28 cellular contexts compared by ENCODE assay signal in genomic region chr22:26401726-26402125, GRCh38. TPM values are rescaled to one million over a fixed set of nuclear protein-coding genes. Genes with fewer than 3 reads are reported as not detected.
A peak's percentile ranks its signal among the peaks of the same experiment; 100 is the strongest.
DNase-seq lines count a peak whose midpoint lies in the region; ATAC-seq, FAIRE-seq and TF ChIP-seq lines count a peak whose summit lies in the region.
"Had no signal": no experiment of that assay in that cellular context is flagged by ENCODE, and none has a peak within 500 bp of the region (broad histone marks: within the 10 kb centered on the region; RNA-seq: fewer than 3 reads in every experiment).

No MANE protein-coding gene starts in this region.

- no peak overlapping the region for H3K23ac ChIP-seq in IMR-90 (ENCODE audit: low read depth, low read length)
- no peak overlapping the region for H3K23ac ChIP-seq in H1 (ENCODE audit: insufficient read length)

- H3K4me3 Mint-ChIP-seq in activated CD4-positive, alpha-beta memory T cell treated with anti-CD3 and anti-CD28 coated beads, Interleukin-2, amount 10 ng/mL, durations not matched to agents 7 days and 5 days: no peak overlapping the region
- H3K4me3 Mint-ChIP-seq: activated T-cell treated with anti-CD3 and anti-CD28 coated beads, Interleukin-2, amount 50 U/mL, for 24 hours; brain; HFFc6; IgD-negative memory B cell; mesothelial cell of epicardium; naive thymus-derived CD4-positive, alpha-beta T cell; stimulated activated effector memory CD8-positive, alpha-beta T cell treated with anti-CD3 and anti-CD28 coated beads, Interleukin-12 subunit alpha, Interleukin-12 subunit beta, amount 100 ng/mL, for 72 hours had no signal

- no peak overlapping the region for H3K4me3 ChIP-seq in DND-41 (ENCODE audit: low read depth in 1 of 2, low read length in 2 of 2)
- no peak overlapping the region for H3K4me3 ChIP-seq in IMR-90 (ENCODE audit: insufficient read depth, low read depth, low read length)
- H3K4me3 ChIP-seq in H1 (ENCODE audit: extremely low read depth in 1 of 4, insufficient read depth in 2 of 4, low read depth in 3 of 4, low read length in 4 of 4): no peak overlapping the region
- H3K4me3 ChIP-seq in brain microvascular endothelial cell (ENCODE audit: low read depth, low read length): no peak overlapping the region
- H3K4me3 ChIP-seq: esophagus muscularis mucosa, hepatocyte, left lung, ovary, spleen, vagina had no signal

- no peak for TF ChIP-seq EP300 in H1 (IDR thresholded peaks at IDR 0.05; ENCODE audit: borderline replicate concordance in 1 of 2, low read depth in 2 of 2, low read length in 2 of 2)

- H3K14ac ChIP-seq in IMR-90 (replicated peaks; ENCODE audit: low read depth, low read length) (no peak overlapping the region), H1 (ENCODE audit: insufficient read length) (no peak overlapping the region)

- DNase-seq in DND-41: peak; percentile 7
- no peak for DNase-seq in IMR-90
- DNase-seq in RPMI8226: peak; percentile 20
- no peak for DNase-seq in H1 (ENCODE audit: low read depth in 1 of 2, low spot score in 2 of 2)
- DNase-seq in NCI-H226: no peak
- DNase-seq in NCI-H82 (lab: John Stamatoyannopoulos, UW): no peak
- DNase-seq in activated CD4-positive, alpha-beta memory T cell treated with anti-CD3 and anti-CD28 coated beads, Interleukin-2, amount 10 ng/mL, durations not matched to agents 7 days and 5 days: no peak
- DNase-seq in brain microvascular endothelial cell: no peak
- DNase-seq: activated CD8-positive, alpha-beta memory T cell treated with anti-CD3 and anti-CD28 coated beads for 24 hours; activated T-cell treated with anti-CD3 and anti-CD28 coated beads, Interleukin-2, amount 50 U/mL, for 24 hours; effector memory CD4-positive, alpha-beta T cell; HFFc6; left lung; naive thymus-derived CD4-positive, alpha-beta T cell; NCI-H1436 treated with DMSO at 0.1 percent for 48 hours; NCI-H510A; ovary; spleen; stimulated activated CD4-positive, alpha-beta T cell treated with anti-CD3 and anti-CD28 coated beads, Interleukin-2, amount 100 ng/mL, for 48 hours; T-helper 9 cell had no signal

- POLR2A ChIA-PET in IMR-90 (lab: Charles Lee; ENCODE audit: unreplicated experiment) (no interaction called here), H1 (lab: Charles Lee; ENCODE audit: partially characterized antibody) (interaction anchor here (1.1 to 1.7 kb wide), 2 partner anchors 9 to 15 kb away, joined by 3 to 7 read pairs; no protein-coding TSS in a partner anchor)
- POLR2A ChIA-PET in activated CD4-positive, alpha-beta memory T cell treated with anti-CD3 and anti-CD28 coated beads, Interleukin-2, amount 10 ng/mL, durations not matched to agents 7 days and 5 days (lab: Charles Lee): no interaction called here

- TF ChIP-seq POLR2A in IMR-90 (IDR thresholded peaks at IDR 0.05; ENCODE audit: low read depth, low read length) (no peak), H1 (IDR thresholded peaks at IDR 0.05; ENCODE audit: control extremely low read depth in 1 of 2, low read depth in 2 of 2, low read length in 2 of 2) (no peak)

- no peaks in the 10 kb centered on the region for H3K36me3 Mint-ChIP-seq in activated CD4-positive, alpha-beta memory T cell treated with anti-CD3 and anti-CD28 coated beads, Interleukin-2, amount 10 ng/mL, durations not matched to agents 7 days and 5 days (ENCODE audit: low read depth)
- H3K36me3 Mint-ChIP-seq: brain; mesothelial cell of epicardium; naive thymus-derived CD4-positive, alpha-beta T cell; stimulated activated effector memory CD8-positive, alpha-beta T cell treated with anti-CD3 and anti-CD28 coated beads, Interleukin-12 subunit alpha, Interleukin-12 subunit beta, amount 100 ng/mL, for 72 hours had no signal

- FAIRE-seq in H1 (lab: Jason Lieb, UNC): no peak
- FAIRE-seq: frontal cortex had no signal

- TF ChIP-seq CTCF in DND-41 (IDR thresholded peaks at IDR 0.05; ENCODE audit: borderline replicate concordance, extremely low read depth, low read length, poor library complexity, severe bottlenecking) (no peak), IMR-90 (conservative IDR thresholded peaks at IDR 0.05; ENCODE audit: low read depth, low read length) (no peak), H1 (IDR thresholded peaks at IDR 0.05; ENCODE audit: control extremely low read depth in 1 of 3, insufficient read depth in 1 of 3, low read depth in 1 of 3, low read length in 3 of 3) (no peak), brain microvascular endothelial cell (IDR thresholded peaks at IDR 0.05; ENCODE audit: low read depth, low read length, missing control alignments) (no peak)

- no peak overlapping the region for H3K27ac ChIP-seq in DND-41 (ENCODE audit: low read length)
- no peak overlapping the region for H3K27ac ChIP-seq in IMR-90 (ENCODE audit: insufficient read depth, low read length)
- no peak overlapping the region for H3K27ac ChIP-seq in H1 (ENCODE audit: low read depth, low read length)
- H3K27ac ChIP-seq in brain microvascular endothelial cell: no peak overlapping the region
- H3K27ac ChIP-seq: esophagus muscularis mucosa, hepatocyte, left lung, ovary, spleen, vagina had no signal

- H3K79me2 ChIP-seq in DND-41 (ENCODE audit: insufficient read depth, low read length): no peaks in the 10 kb centered on the region
- no peaks in the 10 kb centered on the region for H3K79me2 ChIP-seq in H1 (ENCODE audit: control insufficient read depth in 1 of 2, insufficient read depth in 2 of 2, low read length in 2 of 2)
- H3K79me2 ChIP-seq: hepatocyte had no signal

- no peak overlapping the region for H2AK9ac ChIP-seq in IMR-90 (replicated peaks; ENCODE audit: low read depth, low read length, poor library complexity)

- dilution Hi-C loops in IMR-90 (cut with HindIII; ENCODE audit: low sequenced_read_pairs, unreplicated experiment): no loop called here

- intact Hi-C loops in IMR-90 (cut with micrococcal nuclease): no loop called here

- ATAC-seq in DND-41 (ENCODE audit: insufficient read depth, low read depth): no peak
- ATAC-seq in IMR-90 (ENCODE audit: low read depth): no peak
- ATAC-seq: left lung; naive thymus-derived CD4-positive, alpha-beta T cell; stimulated activated effector memory CD8-positive, alpha-beta T cell treated with anti-CD3 and anti-CD28 coated beads, Interleukin-12 subunit alpha, Interleukin-12 subunit beta, amount 100 ng/mL, for 72 hours had no signal

- H3K9me1 ChIP-seq in IMR-90 (ENCODE audit: insufficient read depth, low read length): no peaks in the 10 kb centered on the region

- H3K23me2 ChIP-seq in H1 (ENCODE audit: low read depth, low read length): no peaks in the 10 kb centered on the region

- H2BK20ac ChIP-seq in IMR-90 (ENCODE audit: low read depth, low read length): no peak overlapping the region
- no peak overlapping the region for H2BK20ac ChIP-seq in H1 (ENCODE audit: low read length)

- no peak overlapping the region for H3K18ac ChIP-seq in IMR-90 (ENCODE audit: low read depth, low read length)
- H3K18ac ChIP-seq in H1 (ENCODE audit: extremely low read depth, low read length): no peak overlapping the region

- H4K20me1 ChIP-seq in DND-41 (ENCODE audit: insufficient read depth, low read length): no peaks in the 10 kb centered on the region
- H4K20me1 ChIP-seq in IMR-90 (ENCODE audit: insufficient read depth, low read length): no peaks in the 10 kb centered on the region
- no peaks in the 10 kb centered on the region for H4K20me1 ChIP-seq in H1 (replicated peaks in 1 of 2; ENCODE audit: control insufficient read depth in 1 of 2, insufficient read depth in 2 of 2, low read length in 2 of 2)

- H3K27me3 ChIP-seq in DND-41 (ENCODE audit: insufficient read depth, low read length, poor library complexity) (peaks cover 15% of the 10 kb centered on the region), IMR-90 (ENCODE audit: control insufficient read depth, insufficient read depth, low read length) (peaks cover 15% of the 10 kb centered on the region), H1 (replicated peaks in 1 of 4; ENCODE audit: control insufficient read depth in 3 of 4, extremely low read depth in 1 of 4, insufficient read depth in 3 of 4, low read length in 3 of 4) (peaks cover 0 to 2% (median 0%) of the 10 kb centered on the region in 4 experiments; a peak in 1 of 7 replicates), brain microvascular endothelial cell (replicated peaks) (no peaks in the 10 kb centered on the region)
- H3K27me3 ChIP-seq: ovary, vagina had no signal

- CTCF ChIA-PET in IMR-90 (lab: Yijun Ruan, JAX) (interaction anchor here (1.8 kb wide), 1 partner anchor 60 kb away, joined by 6 read pairs; no protein-coding TSS in a partner anchor), H1 (lab: Charles Lee; ENCODE audit: partially characterized antibody) (interaction anchor here (0.6 to 1.9 kb wide), 8 partner anchors 14 to 274 kb away, joined by 3 to 10 read pairs (median 4); no protein-coding TSS in a partner anchor)
- CTCF ChIA-PET in activated CD4-positive, alpha-beta memory T cell treated with anti-CD3 and anti-CD28 coated beads, Interleukin-2, amount 10 ng/mL, durations not matched to agents 7 days and 5 days (lab: Charles Lee): interaction anchor here (1.4 kb wide), 1 partner anchor 59 kb away, joined by 7 read pairs; no protein-coding TSS in a partner anchor

- H3K56ac ChIP-seq in IMR-90 (ENCODE audit: extremely low read depth, insufficient read depth, low read length) (no peak overlapping the region), H1 (replicated peaks; ENCODE audit: insufficient read length, low read depth, low read length) (no peak overlapping the region)

- no peaks in the 10 kb centered on the region for H3K4me1 ChIP-seq in DND-41 (ENCODE audit: insufficient read depth, low read length)
- no peaks in the 10 kb centered on the region for H3K4me1 ChIP-seq in IMR-90 (ENCODE audit: control insufficient read depth, insufficient read depth, low read length)
- no peaks in the 10 kb centered on the region; a peak in 2 of 7 replicates for H3K4me1 ChIP-seq in H1 (replicated peaks in 1 of 4; ENCODE audit: control insufficient read depth in 3 of 4, insufficient read depth in 4 of 4, low read length in 3 of 4)
- H3K4me1 ChIP-seq: esophagus muscularis mucosa, vagina had no signal

- no TSS peak for BruUV-seq in IMR-90 (replicated peaks; lab: Mats Ljungman, UMichigan)

- H2BK15ac ChIP-seq in IMR-90 (ENCODE audit: low read depth, low read length): no peak overlapping the region
- no peak overlapping the region for H2BK15ac ChIP-seq in H1 (ENCODE audit: low read length)

- H4K91ac ChIP-seq in IMR-90 (ENCODE audit: insufficient read depth, low read depth, low read length): no peak overlapping the region
- no peak overlapping the region for H4K91ac ChIP-seq in H1 (replicated peaks; ENCODE audit: insufficient read length, low read length)

- H3K4me1 Mint-ChIP-seq in activated CD4-positive, alpha-beta memory T cell treated with anti-CD3 and anti-CD28 coated beads, Interleukin-2, amount 10 ng/mL, durations not matched to agents 7 days and 5 days: peaks cover 14% of the 10 kb centered on the region
- H3K4me1 Mint-ChIP-seq: mesothelial cell of epicardium had no signal

- no peak overlapping the region for H3K27ac Mint-ChIP-seq in activated CD4-positive, alpha-beta memory T cell treated with anti-CD3 and anti-CD28 coated beads, Interleukin-2, amount 10 ng/mL, durations not matched to agents 7 days and 5 days
- H3K27ac Mint-ChIP-seq: activated T-cell treated with anti-CD3 and anti-CD28 coated beads, Interleukin-2, amount 50 U/mL, for 24 hours; brain; HFFc6; IgD-negative memory B cell; mesothelial cell of epicardium; naive thymus-derived CD4-positive, alpha-beta T cell; stimulated activated effector memory CD8-positive, alpha-beta T cell treated with anti-CD3 and anti-CD28 coated beads, Interleukin-12 subunit alpha, Interleukin-12 subunit beta, amount 100 ng/mL, for 72 hours had no signal

- H3K79me1 ChIP-seq in IMR-90 (ENCODE audit: low read depth in 1 of 2, low read length in 2 of 2): no peaks in the 10 kb centered on the region
- H3K79me1 ChIP-seq in H1 (ENCODE audit: low read depth, low read length): no peaks in the 10 kb centered on the region

- H3K9me3 Mint-ChIP-seq in activated CD4-positive, alpha-beta memory T cell treated with anti-CD3 and anti-CD28 coated beads, Interleukin-2, amount 10 ng/mL, durations not matched to agents 7 days and 5 days: no peaks in the 10 kb centered on the region
- H3K9me3 Mint-ChIP-seq: activated T-cell treated with anti-CD3 and anti-CD28 coated beads, Interleukin-2, amount 50 U/mL, for 24 hours; brain; HFFc6; IgD-negative memory B cell; mesothelial cell of epicardium; naive thymus-derived CD4-positive, alpha-beta T cell; stimulated activated effector memory CD8-positive, alpha-beta T cell treated with anti-CD3 and anti-CD28 coated beads, Interleukin-12 subunit alpha, Interleukin-12 subunit beta, amount 100 ng/mL, for 72 hours had no signal

- in situ Hi-C loops in IMR-90 (cut with MboI; ENCODE audit: low sequenced_read_pairs) (loop anchor here (5.0 kb wide), 1 partner anchor 61 kb away; no protein-coding TSS in a partner anchor), brain microvascular endothelial cell (cut with HindIII; ENCODE audit: low pct_ligation_motif_present, low sequenced_read_pairs) (no loop called here)

- H4K5ac ChIP-seq in IMR-90 (ENCODE audit: low read depth, low read length): no peak overlapping the region
- H4K5ac ChIP-seq in H1 (ENCODE audit: insufficient read length, low read depth, low read length): no peak overlapping the region

- H4K8ac ChIP-seq in IMR-90 (ENCODE audit: low read depth in 2 of 2, low read length in 2 of 2) (no peak overlapping the region), H1 (ENCODE audit: extremely low read depth, insufficient read depth, low read length) (no peak overlapping the region)

- no peak overlapping the region for H2AFZ ChIP-seq in DND-41 (ENCODE audit: low read depth, low read length)
- H2AFZ ChIP-seq in IMR-90 (replicated peaks; ENCODE audit: low read length, poor library complexity): no peak overlapping the region
- H2AFZ ChIP-seq in H1 (ENCODE audit: low read length): 0 out of 2 replicates have a peak overlapping the region, but pooled peaks have one; percentile 17
- H2AFZ ChIP-seq: hepatocyte had no signal

- H2BK120ac ChIP-seq in IMR-90 (ENCODE audit: low read depth, low read length): no peak overlapping the region
- no peak overlapping the region for H2BK120ac ChIP-seq in H1 (replicated peaks; ENCODE audit: low read depth, low read length)

- peaks cover 9% of the 10 kb centered on the region for H3K27me3 Mint-ChIP-seq in activated CD4-positive, alpha-beta memory T cell treated with anti-CD3 and anti-CD28 coated beads, Interleukin-2, amount 10 ng/mL, durations not matched to agents 7 days and 5 days

- no peak for TF ChIP-seq RAD21 in IMR-90 (IDR thresholded peaks at IDR 0.05; ENCODE audit: low read length)
- no peak for TF ChIP-seq RAD21 in H1 (IDR thresholded peaks at IDR 0.05 in 1 of 2, conservative IDR thresholded peaks at IDR 0.05 in 1 of 2; ENCODE audit: low read depth in 2 of 2, low read length in 2 of 2)

- H2BK5ac ChIP-seq in IMR-90 (ENCODE audit: low read depth, low read length, poor library complexity, severe bottlenecking): no peak overlapping the region
- H2BK5ac ChIP-seq in H1 (ENCODE audit: low read depth, low read length): no peak overlapping the region

- H3K4me2 ChIP-seq in DND-41 (ENCODE audit: insufficient read depth, low read length) (no peak overlapping the region), IMR-90 (ENCODE audit: low read depth, low read length) (no peak overlapping the region), H1 (ENCODE audit: insufficient read depth in 1 of 2, low read depth in 2 of 2, low read length in 2 of 2) (no peak overlapping the region)
- H3K4me2 ChIP-seq: hepatocyte had no signal

- no peak overlapping the region for H2BK12ac ChIP-seq in H1 (ENCODE audit: low read depth, low read length)

- no peaks in the 10 kb centered on the region for H3K9me3 ChIP-seq in DND-41 (ENCODE audit: insufficient read depth, low read length, severe bottlenecking)
- no peaks in the 10 kb centered on the region for H3K9me3 ChIP-seq in IMR-90 (ENCODE audit: control insufficient read depth, insufficient read depth, low read length)
- H3K9me3 ChIP-seq in H1 (ENCODE audit: insufficient read depth in 2 of 2, low read depth in 1 of 2, low read length in 1 of 2): peaks cover 0 to 4% of the 10 kb centered on the region in 2 experiments; a peak in 1 of 4 replicates
- H3K9me3 ChIP-seq: esophagus muscularis mucosa, left lung, ovary, spleen, vagina had no signal

- no peaks in the 10 kb centered on the region for H3K36me3 ChIP-seq in DND-41 (ENCODE audit: insufficient read depth, low read length)
- no peaks in the 10 kb centered on the region for H3K36me3 ChIP-seq in IMR-90 (ENCODE audit: control insufficient read depth, insufficient read depth, low read length)
- H3K36me3 ChIP-seq in H1 (ENCODE audit: control insufficient read depth in 2 of 4, insufficient read depth in 4 of 4, low read length in 3 of 4): no peaks in the 10 kb centered on the region
- no peaks in the 10 kb centered on the region for H3K36me3 ChIP-seq in brain microvascular endothelial cell (replicated peaks)
- H3K36me3 ChIP-seq: esophagus muscularis mucosa, left lung, ovary, spleen, vagina had no signal

- WGBS in IMR-90 (ENCODE audit: extremely low coverage in 2 of 2, insufficient read length in 1 of 2), 2 experiments: 63% methylated on average over 4 of the region's 5 CpGs; no CpG with 5 or more reads in 1 of the 2 experiments
- 92% methylated on average over 5 of the region's 5 CpGs; no CpG with 5 or more reads in 1 of the 2 experiments for WGBS in H1 (ENCODE audit: extremely low coverage in 1 of 2, insufficient coverage in 1 of 2, insufficient read length in 1 of 2, insufficient replicate concordance in 2 of 2, low coverage in 1 of 2, low lambda C conversion rate in 2 of 2, missing lambda C conversion rate in 1 of 2), 2 experiments

- no peak overlapping the region for H3K4ac ChIP-seq in IMR-90 (ENCODE audit: low read depth, low read length)
- H3K4ac ChIP-seq in H1 (replicated peaks; ENCODE audit: insufficient read length, low read depth, low read length): no peak overlapping the region

- H3K9ac ChIP-seq in DND-41 (ENCODE audit: low read depth, low read length) (no peak overlapping the region), IMR-90 (ENCODE audit: low read depth, low read length) (no peak overlapping the region), H1 (replicated peaks in 1 of 4; ENCODE audit: extremely low read depth in 1 of 4, low read depth in 3 of 4, low read length in 3 of 4) (no peak overlapping the region)

- H2AK5ac ChIP-seq in IMR-90 (ENCODE audit: low read depth, low read length) (no peak overlapping the region), H1 (ENCODE audit: low read depth, low read length) (no peak overlapping the region)

RNA-seq across cellular contexts. Expression of gene ASPHD2, which starts 27.3 kb away (rescaled TPM):
- total RNA-seq in IMR-90 (2012; rRNA removed): 1.1 and 1.3 TPM in 2 replicates
- polyA plus RNA-seq in IMR-90 (2012; rRNA removed) (1.3 and 1.4 TPM in 2 replicates), H1 (2011; rRNA removed) (7.2 and 8.1 TPM in 2 replicates)
- polyA plus RNA-seq in IMR-90 (2012; cell fraction: cytosol; rRNA removed): 0.71 and 1.7 TPM in 2 replicates
- polyA plus RNA-seq in IMR-90 (2012; cell fraction: nucleus; rRNA removed; ENCODE audit: low replicate concordance): 0.63 and 1.0 TPM in 2 replicates
- 11.0 and 11.1 TPM in 2 replicates for total RNA-seq in H1 (2021; fragmentation: NEBNext Ultra II Directional; extraction: Animal tissue kit (Norgen Biotek cat#: 25700))
- 6.7 TPM for polyA plus RNA-seq in H1 (2011; cell fraction: cytosol; rRNA removed)
- 7.9 TPM for polyA plus RNA-seq in H1 (2011; cell fraction: nucleus; rRNA removed)
- polyA plus RNA-seq in H1 (2012, experiment 1 of 2): 5.3 to 7.6 TPM (median 7.1 TPM) in 4 replicates
- 5.6 TPM for polyA plus RNA-seq in H1 (2012, experiment 2 of 2)
- 8.7 TPM for polyA plus RNA-seq in H1 (2013, experiment 1 of 2)
- 8.7 TPM for polyA plus RNA-seq in H1 (2013, experiment 2 of 2)
- 8.7 and 9.2 TPM in 2 replicates for polyA minus RNA-seq in H1 (2011; rRNA and poly(A)+ RNA removed)
- 6.6 TPM for polyA minus RNA-seq in H1 (2011; cell fraction: cytosol; rRNA and poly(A)+ RNA removed)
- 7.5 TPM for polyA minus RNA-seq in H1 (2011; cell fraction: nucleus; rRNA and poly(A)+ RNA removed)
- total RNA-seq in activated CD4-positive, alpha-beta memory T cell treated with anti-CD3 and anti-CD28 coated beads, Interleukin-2, amount 10 ng/mL, durations not matched to agents 7 days and 5 days: 10 to 100 TPM; 11.8 to 12.7 TPM

Comparison
In these comparisons a context has a peak if more than half of its experiments do, and no peak if none do; other contexts are left out.
1. DNase-seq: peak in DND-41 (single experiment) and RPMI8226 (single experiment); none in IMR-90 (single experiment), H1 (0 of 2), NCI-H226 (single experiment), NCI-H82 (single experiment), activated CD4-positive, alpha-beta memory T cell treated with anti-CD3 and anti-CD28 coated beads, Interleukin-2, amount 10 ng/mL, durations not matched to agents 7 days and 5 days (single experiment) and brain microvascular endothelial cell (single experiment).